In genomic region chr15:73685561-73685960, GRCh38 we compare ENCODE assay signal across 10 cellular contexts. TPM values are rescaled to one million over a fixed set of nuclear protein-coding genes. Genes with fewer than 3 reads are reported as not detected.
A peak's percentile ranks its signal among the peaks of the same experiment; 100 is the strongest.
DNase-seq lines count a peak whose midpoint lies in the region; TF ChIP-seq lines count a peak whose summit lies in the region.
"Had no signal": no experiment of that assay in that cellular context is flagged by ENCODE, and none has a peak within 500 bp of the region (broad histone marks: within the 10 kb centered on the region; RNA-seq: fewer than 3 reads in every experiment).

No MANE protein-coding gene starts in this region.

- H3K14ac ChIP-seq in neuronal stem cell (ENCODE audit: low read length) = no peak overlapping the region

- H2BK5ac ChIP-seq in neuronal stem cell (ENCODE audit: low read length) = no peak overlapping the region

- no peak overlapping the region for H2AFZ ChIP-seq in neuronal stem cell (ENCODE audit: low read length)

- H3K27ac ChIP-seq in BLaER1 treated with 17β-estradiol and CSF1 and Interleukin-3, amounts not matched to agents 10 nM and 100 nM = peak overlapping the region in 1 of 11 experiments; percentile 87; a peak in 3 of 22 replicates
- H3K27ac ChIP-seq in neuronal stem cell (replicated peaks; ENCODE audit: low read length) = no peak overlapping the region

- peak; percentile 47 for DNase-seq in RKO (ENCODE audit: low spot score)
- no peak for DNase-seq in epithelial cell of proximal tubule (ENCODE audit: low read depth)
- no peak for DNase-seq in neuronal stem cell (ENCODE audit: low spot score)
- no peak for DNase-seq in activated effector memory CD4-positive, alpha-beta T cell treated with anti-CD3 and anti-CD28 coated beads, Interleukin-2, amount 50 U/mL, for 16 hours
- DNase-seq in erythroblast (lab: John Stamatoyannopoulos, UW) = no peak
- DNase-seq in NCI-H1694 treated with DMSO at 0.1 percent for 48 hours (lab: John Stamatoyannopoulos, UW) = no peak
- DNase-seq in activated effector memory CD4-positive, alpha-beta T cell treated with Interleukin-2 at 50 U/mL for 16 hours = no peak
- DNase-seq: activated naive CD8-positive, alpha-beta T cell treated with anti-CD3 and anti-CD28 coated beads, Interleukin-2, amount 10 ng/mL, durations not matched to agents 7 days and 5 days; KBM-7 had no signal

- H3K23ac ChIP-seq in neuronal stem cell (ENCODE audit: low read depth, low read length, poor library complexity) = no peak overlapping the region

- H3K36me3 ChIP-seq in BLaER1 treated with 17β-estradiol and CSF1 and Interleukin-3, amounts not matched to agents 10 nM and 100 nM = no peaks in the 10 kb centered on the region
- peaks cover 3 to 12% of the 10 kb centered on the region in 2 donors for H3K36me3 ChIP-seq in neuronal stem cell (replicated peaks in 1 of 2; ENCODE audit: control insufficient read depth in 2 of 2, insufficient read depth in 2 of 2, low read length in 2 of 2)

- no peak for TF ChIP-seq POLR2A in erythroblast (IDR thresholded peaks at IDR 0.05; ENCODE audit: low read length)

- H3K4me3 ChIP-seq in BLaER1 treated with 17β-estradiol and CSF1 and Interleukin-3, amounts not matched to agents 10 nM and 100 nM = peak overlapping the region in 7 of 10 experiments; percentile 71 to 80 (median 74); a peak in 11 of 20 replicates
- H3K4me3 ChIP-seq in epithelial cell of proximal tubule (ENCODE audit: low read depth, low read length) (peak overlapping the region; percentile 85), neuronal stem cell (ENCODE audit: low read length in 2 of 2) (peak overlapping the region; percentile 16 to 97)

- H3K27me3 ChIP-seq in BLaER1 treated with 17β-estradiol and CSF1 and Interleukin-3, amounts not matched to agents 10 nM and 100 nM = no peaks in the 10 kb centered on the region
- no peaks in the 10 kb centered on the region for H3K27me3 ChIP-seq in neuronal stem cell (ENCODE audit: control insufficient read depth in 3 of 3, insufficient read depth in 3 of 3, low read depth in 1 of 3, low read length in 3 of 3)

- no peaks in the 10 kb centered on the region for H3K9me3 ChIP-seq in BLaER1 treated with 17β-estradiol and CSF1 and Interleukin-3, amounts not matched to agents 10 nM and 100 nM (replicated peaks in 1 of 11)
- peaks cover 0 to 2% of the 10 kb centered on the region in 2 donors for H3K9me3 ChIP-seq in neuronal stem cell (replicated peaks in 1 of 2; ENCODE audit: control insufficient read depth in 2 of 2, insufficient read depth in 1 of 2, low read depth in 1 of 2, low read length in 2 of 2)

- no peak overlapping the region for H4K8ac ChIP-seq in neuronal stem cell (ENCODE audit: low read depth, low read length)

- H3K18ac ChIP-seq in neuronal stem cell (ENCODE audit: low read length) = no peak overlapping the region

- no peak overlapping the region for H2AK5ac ChIP-seq in neuronal stem cell (ENCODE audit: low read depth, low read length)

- H3K4me1 ChIP-seq in BLaER1 treated with 17β-estradiol and CSF1 and Interleukin-3, amounts not matched to agents 10 nM and 100 nM = peaks cover 17 to 97% (median 60%) of the 10 kb centered on the region in 10 experiments
- peaks cover 16 to 29% of the 10 kb centered on the region in 2 donors for H3K4me1 ChIP-seq in neuronal stem cell (ENCODE audit: control insufficient read depth in 2 of 2, insufficient read depth in 1 of 2, low read depth in 1 of 2, low read length in 2 of 2)

- H3K79me1 ChIP-seq in neuronal stem cell (ENCODE audit: low read depth, low read length) = peaks cover 16% of the 10 kb centered on the region

- H4K91ac ChIP-seq in neuronal stem cell (ENCODE audit: low read depth, low read length, poor library complexity) = no peak overlapping the region

- no peak overlapping the region for H2BK120ac ChIP-seq in neuronal stem cell (ENCODE audit: low read depth, low read length)

- H2BK15ac ChIP-seq in neuronal stem cell (ENCODE audit: low read length) = no peak overlapping the region

- peak overlapping the region; percentile 77 to 96 (median 85) for H3K4me2 ChIP-seq in BLaER1 treated with 17β-estradiol and CSF1 and Interleukin-3, amounts not matched to agents 10 nM and 100 nM
- peak overlapping the region; percentile 75 for H3K4me2 ChIP-seq in neuronal stem cell (ENCODE audit: insufficient read depth, low read length, poor library complexity, severe bottlenecking)

- TF ChIP-seq CTCF in epithelial cell of proximal tubule (conservative IDR thresholded peaks at IDR 0.05; ENCODE audit: low read depth, low read length) = no peak

- no peak overlapping the region for H2BK12ac ChIP-seq in neuronal stem cell (ENCODE audit: low read length)

- H3K4ac ChIP-seq in neuronal stem cell (ENCODE audit: low read length) = no peak overlapping the region

- H3K9ac ChIP-seq in BLaER1 treated with 17β-estradiol and CSF1 and Interleukin-3, amounts not matched to agents 10 nM and 100 nM = peak overlapping the region in 3 of 11 experiments; percentile 83 to 87 (median 85); a peak in 6 of 22 replicates
- no peak overlapping the region for H3K9ac ChIP-seq in neuronal stem cell (ENCODE audit: low read depth, low read length, poor library complexity)

- WGBS in neuronal stem cell (ENCODE audit: extremely low coverage in 2 of 2, insufficient read length in 2 of 2, insufficient replicate concordance in 1 of 2), 2 donors = no CpG with 5 or more reads among the region's 3 CpGs

- peaks cover 0 to 51% (median 5%) of the 10 kb centered on the region in 11 experiments; a peak in 14 of 22 replicates for H4K20me1 ChIP-seq in BLaER1 treated with 17β-estradiol and CSF1 and Interleukin-3, amounts not matched to agents 10 nM and 100 nM

RNA-seq across cellular contexts. Expression of gene CD276, which starts 1.4 kb away (rescaled TPM):
- 151 and 189 TPM in 2 replicates for total RNA-seq in epithelial cell of proximal tubule
- 243 TPM for polyA plus RNA-seq in neuronal stem cell (2013, experiment 1 of 2)
- polyA plus RNA-seq in neuronal stem cell (2013, experiment 2 of 2) = 246 TPM

RNA-seq across cellular contexts. Expression of gene NPTN, which starts 52.4 kb away (rescaled TPM):
- total RNA-seq in epithelial cell of proximal tubule = 90.8 and 100 TPM in 2 replicates
- 47.2 TPM for polyA plus RNA-seq in neuronal stem cell (2013, experiment 1 of 2)
- 47.3 TPM for polyA plus RNA-seq in neuronal stem cell (2013, experiment 2 of 2)
